Comparison of ENCODE assay signal across 1 cellular context in the genomic region with DNA sequence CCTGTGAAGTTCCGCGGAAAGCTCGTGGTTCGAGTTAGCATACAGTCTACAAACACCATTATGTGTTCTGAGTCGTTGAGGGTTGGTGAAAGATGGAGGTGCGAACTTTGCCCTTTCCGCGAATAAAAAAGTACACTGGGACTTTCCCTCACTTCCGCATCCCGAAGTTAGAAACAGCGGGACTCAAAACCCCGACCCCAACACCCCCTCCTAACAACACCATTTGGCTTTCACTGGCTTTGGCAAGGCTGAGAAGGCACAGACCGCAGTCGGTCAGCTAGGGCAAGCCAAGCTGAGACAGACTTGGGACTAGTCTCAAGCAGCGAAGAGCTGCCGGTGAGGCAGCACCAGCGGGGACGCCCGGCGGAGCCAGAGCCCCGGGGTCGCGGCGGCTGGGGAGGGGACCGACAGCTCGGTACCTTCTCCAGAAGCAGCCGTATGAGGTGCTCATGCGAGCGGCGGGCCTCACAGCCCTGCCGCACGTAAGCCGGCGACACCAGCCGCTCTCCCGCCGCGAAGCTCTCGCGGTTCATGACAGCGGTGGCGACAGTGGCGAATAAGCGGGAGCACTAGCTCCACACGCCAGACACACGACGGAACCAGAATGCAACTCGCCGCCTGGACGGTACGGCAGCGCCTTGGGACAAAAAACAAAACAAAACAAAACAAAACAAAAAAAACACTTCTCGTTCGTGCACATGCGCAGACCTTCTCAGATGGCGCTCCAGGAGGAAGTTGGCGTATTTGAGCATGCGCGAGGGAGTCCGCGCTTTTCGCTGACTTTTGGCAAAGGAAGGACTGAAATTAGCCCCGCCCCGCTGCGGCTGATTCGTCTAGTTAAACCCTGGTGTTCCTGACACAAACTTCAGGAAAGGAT.
TF ChIP-seq lines count a peak whose summit lies in the region.

A gene (minus strand): TSS at position 613 of the 877 bp plus-strand sequence. CDS start 80 bp downstream, at position 533.

TF ChIP-seq in HEK293, 187 proteins besides CTCF, POLR2A, EP300 and RAD21 (continued from another document):
- TF ChIP-seq, protein P1, sequence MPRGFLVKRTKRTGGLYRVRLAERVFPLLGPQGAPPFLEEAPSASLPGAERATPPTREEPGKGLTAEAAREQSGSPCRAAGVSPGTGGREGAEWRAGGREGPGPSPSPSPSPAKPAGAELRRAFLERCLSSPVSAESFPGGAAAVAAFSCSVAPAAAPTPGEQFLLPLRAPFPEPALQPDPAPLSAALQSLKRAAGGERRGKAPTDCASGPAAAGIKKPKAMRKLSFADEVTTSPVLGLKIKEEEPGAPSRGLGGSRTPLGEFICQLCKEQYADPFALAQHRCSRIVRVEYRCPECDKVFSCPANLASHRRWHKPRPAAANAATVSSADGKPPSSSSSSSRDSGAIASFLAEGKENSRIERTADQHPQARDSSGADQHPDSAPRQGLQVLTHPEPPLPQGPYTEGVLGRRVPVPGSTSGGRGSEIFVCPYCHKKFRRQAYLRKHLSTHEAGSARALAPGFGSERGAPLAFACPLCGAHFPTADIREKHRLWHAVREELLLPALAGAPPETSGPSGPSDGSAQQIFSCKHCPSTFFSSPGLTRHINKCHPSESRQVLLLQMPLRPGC (tag by site-specific recombination; IDR thresholded peaks at IDR 0.05): no peak; the same call in 1 of the 2 replicates
- TF ChIP-seq ZNF48 (tag by site-specific recombination; IDR thresholded peaks at IDR 0.05) (no peak), ZNF211 (tag by site-specific recombination; IDR thresholded peaks at IDR 0.05; ENCODE audit: low read depth) (no peak), GLI2 (tag by site-specific recombination; IDR thresholded peaks at IDR 0.05; ENCODE audit: borderline replicate concordance, low read depth) (no peak), GLI4 (tag by site-specific recombination; IDR thresholded peaks at IDR 0.05) (no peak), GLIS2 (tag by site-specific recombination; IDR thresholded peaks at IDR 0.05) (no peak), ZFHX2 (tag by site-specific recombination; conservative IDR thresholded peaks at IDR 0.05) (no peak), ZNF600 (tag by site-specific recombination; IDR thresholded peaks at IDR 0.05) (peak; percentile 68), ZNF37A (tag by site-specific recombination; IDR thresholded peaks at IDR 0.05) (no peak), ZNF335 (tag by site-specific recombination; conservative IDR thresholded peaks at IDR 0.05) (no peak), ZNF629 (tag by site-specific recombination; IDR thresholded peaks at IDR 0.05) (peak; percentile 35), ZNF610 (tag by site-specific recombination; IDR thresholded peaks at IDR 0.05; ENCODE audit: borderline replicate concordance) (peak; percentile 48; the same call in 1 of the 2 replicates), ZNF558 (tag by site-specific recombination; IDR thresholded peaks at IDR 0.05) (no peak), ZNF768 (tag by site-specific recombination; IDR thresholded peaks at IDR 0.05) (no peak), ZNF302 (tag by site-specific recombination; IDR thresholded peaks at IDR 0.05; ENCODE audit: low read depth) (no peak)
- TF ChIP-seq, protein P2, sequence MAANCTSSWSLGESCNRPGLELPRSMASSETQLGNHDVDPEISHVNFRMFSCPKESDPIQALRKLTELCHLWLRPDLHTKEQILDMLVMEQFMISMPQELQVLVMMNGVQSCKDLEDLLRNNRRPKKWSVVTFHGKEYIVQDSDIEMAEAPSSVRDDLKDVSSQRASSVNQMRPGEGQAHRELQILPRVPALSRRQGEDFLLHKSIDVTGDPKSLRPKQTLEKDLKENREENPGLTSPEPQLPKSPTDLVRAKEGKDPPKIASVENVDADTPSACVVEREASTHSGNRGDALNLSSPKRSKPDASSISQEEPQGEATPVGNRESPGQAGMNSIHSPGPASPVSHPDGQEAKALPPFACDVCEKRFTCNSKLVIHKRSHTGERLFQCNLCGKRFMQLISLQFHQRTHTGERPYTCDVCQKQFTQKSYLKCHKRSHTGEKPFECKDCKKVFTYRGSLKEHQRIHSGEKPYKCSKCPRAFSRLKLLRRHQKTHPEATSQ (tag by site-specific recombination; IDR thresholded peaks at IDR 0.05): peak; percentile 55; the same call in 1 of the 2 replicates
- TF ChIP-seq, protein P3, sequence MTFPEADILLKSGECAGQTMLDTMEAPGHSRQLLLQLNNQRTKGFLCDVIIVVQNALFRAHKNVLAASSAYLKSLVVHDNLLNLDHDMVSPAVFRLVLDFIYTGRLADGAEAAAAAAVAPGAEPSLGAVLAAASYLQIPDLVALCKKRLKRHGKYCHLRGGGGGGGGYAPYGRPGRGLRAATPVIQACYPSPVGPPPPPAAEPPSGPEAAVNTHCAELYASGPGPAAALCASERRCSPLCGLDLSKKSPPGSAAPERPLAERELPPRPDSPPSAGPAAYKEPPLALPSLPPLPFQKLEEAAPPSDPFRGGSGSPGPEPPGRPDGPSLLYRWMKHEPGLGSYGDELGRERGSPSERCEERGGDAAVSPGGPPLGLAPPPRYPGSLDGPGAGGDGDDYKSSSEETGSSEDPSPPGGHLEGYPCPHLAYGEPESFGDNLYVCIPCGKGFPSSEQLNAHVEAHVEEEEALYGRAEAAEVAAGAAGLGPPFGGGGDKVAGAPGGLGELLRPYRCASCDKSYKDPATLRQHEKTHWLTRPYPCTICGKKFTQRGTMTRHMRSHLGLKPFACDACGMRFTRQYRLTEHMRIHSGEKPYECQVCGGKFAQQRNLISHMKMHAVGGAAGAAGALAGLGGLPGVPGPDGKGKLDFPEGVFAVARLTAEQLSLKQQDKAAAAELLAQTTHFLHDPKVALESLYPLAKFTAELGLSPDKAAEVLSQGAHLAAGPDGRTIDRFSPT (tag by site-specific recombination; IDR thresholded peaks at IDR 0.05): no peak
- TF ChIP-seq, protein P4, sequence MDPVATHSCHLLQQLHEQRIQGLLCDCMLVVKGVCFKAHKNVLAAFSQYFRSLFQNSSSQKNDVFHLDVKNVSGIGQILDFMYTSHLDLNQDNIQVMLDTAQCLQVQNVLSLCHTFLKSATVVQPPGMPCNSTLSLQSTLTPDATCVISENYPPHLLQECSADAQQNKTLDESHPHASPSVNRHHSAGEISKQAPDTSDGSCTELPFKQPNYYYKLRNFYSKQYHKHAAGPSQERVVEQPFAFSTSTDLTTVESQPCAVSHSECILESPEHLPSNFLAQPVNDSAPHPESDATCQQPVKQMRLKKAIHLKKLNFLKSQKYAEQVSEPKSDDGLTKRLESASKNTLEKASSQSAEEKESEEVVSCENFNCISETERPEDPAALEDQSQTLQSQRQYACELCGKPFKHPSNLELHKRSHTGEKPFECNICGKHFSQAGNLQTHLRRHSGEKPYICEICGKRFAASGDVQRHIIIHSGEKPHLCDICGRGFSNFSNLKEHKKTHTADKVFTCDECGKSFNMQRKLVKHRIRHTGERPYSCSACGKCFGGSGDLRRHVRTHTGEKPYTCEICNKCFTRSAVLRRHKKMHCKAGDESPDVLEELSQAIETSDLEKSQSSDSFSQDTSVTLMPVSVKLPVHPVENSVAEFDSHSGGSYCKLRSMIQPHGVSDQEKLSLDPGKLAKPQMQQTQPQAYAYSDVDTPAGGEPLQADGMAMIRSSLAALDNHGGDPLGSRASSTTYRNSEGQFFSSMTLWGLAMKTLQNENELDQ (tag by site-specific recombination; IDR thresholded peaks at IDR 0.05; ENCODE audit: low read depth): no peak
